ENCODE assay signal across 22 cellular contexts in the genomic region with DNA sequence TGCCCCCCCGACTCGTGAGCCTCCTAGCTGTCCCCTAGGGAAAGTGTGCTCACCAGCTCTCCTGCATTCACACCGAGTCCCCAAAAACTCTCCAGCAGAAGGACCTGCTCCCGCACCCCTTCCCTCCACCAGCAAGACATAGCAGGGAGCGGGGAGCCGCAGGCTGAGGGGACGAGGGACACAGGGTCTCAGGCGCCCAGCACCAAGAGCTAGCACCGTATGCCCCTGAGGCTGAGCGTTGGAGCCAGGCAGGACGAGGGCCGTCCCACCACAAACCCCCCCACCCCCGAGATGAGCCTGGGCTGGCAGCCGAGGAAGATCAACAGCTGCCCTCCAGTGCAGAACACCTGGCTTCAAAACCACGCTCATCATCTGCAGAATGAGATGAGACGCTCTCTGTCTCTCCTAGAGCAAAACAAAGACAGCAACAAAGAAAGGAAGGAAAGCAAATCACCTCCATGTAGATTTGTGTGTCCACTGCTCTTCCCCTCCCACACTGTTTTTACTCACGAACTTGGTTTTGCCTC. TPM values are rescaled to one million over a fixed set of nuclear protein-coding genes. Genes with fewer than 3 reads are reported as not detected.
"Had no signal": no experiment of that assay in that cellular context is flagged by ENCODE, and none has a peak within 500 bp of the region (broad histone marks: within the 10 kb centered on the region; RNA-seq: fewer than 3 reads in every experiment).

No MANE protein-coding gene starts in this region.

- H3K27ac ChIP-seq: RWPE1, SJCRH30 had no signal

- H3K4me1 ChIP-seq: SJCRH30 had no signal

- H3K9me3 ChIP-seq: SJCRH30 had no signal

- DNase-seq: Kasumi-1, KG1, NCI-H1092 treated with DMSO at 0.1 percent for 48 hours, NCI-H1436, NCI-H187, NCI-H2029 treated with DMSO at 0.1 percent for 48 hours, NCI-H2171 treated with DMSO at 0.1 percent for 48 hours, NCI-H345, NCI-H446 treated with DMSO at 0.1 percent for 48 hours, NCI-H510A treated with DMSO at 0.1 percent for 48 hours, NCI-H526, NCI-H82, PC-3, SHP77 treated with DMSO at 0.1 percent for 48 hours, T-helper 1 cell had no signal

- ATAC-seq: Panc1, PC-3, SK-N-SH treated with all-trans-retinoic acid at 6 μM for 48 hours had no signal

- H3K27me3 ChIP-seq: SJCRH30 had no signal

- H3K4me3 ChIP-seq: SJCRH30 had no signal

- H3K36me3 ChIP-seq: SJCRH30 had no signal

RNA-seq across cellular contexts. Expression of gene SALL3, which starts 39.8 kb away (rescaled TPM):
- total RNA-seq: HT-29, M059J, OCI-LY7, PC-3, SJCRH30 had no signal
